In the genomic region with DNA sequence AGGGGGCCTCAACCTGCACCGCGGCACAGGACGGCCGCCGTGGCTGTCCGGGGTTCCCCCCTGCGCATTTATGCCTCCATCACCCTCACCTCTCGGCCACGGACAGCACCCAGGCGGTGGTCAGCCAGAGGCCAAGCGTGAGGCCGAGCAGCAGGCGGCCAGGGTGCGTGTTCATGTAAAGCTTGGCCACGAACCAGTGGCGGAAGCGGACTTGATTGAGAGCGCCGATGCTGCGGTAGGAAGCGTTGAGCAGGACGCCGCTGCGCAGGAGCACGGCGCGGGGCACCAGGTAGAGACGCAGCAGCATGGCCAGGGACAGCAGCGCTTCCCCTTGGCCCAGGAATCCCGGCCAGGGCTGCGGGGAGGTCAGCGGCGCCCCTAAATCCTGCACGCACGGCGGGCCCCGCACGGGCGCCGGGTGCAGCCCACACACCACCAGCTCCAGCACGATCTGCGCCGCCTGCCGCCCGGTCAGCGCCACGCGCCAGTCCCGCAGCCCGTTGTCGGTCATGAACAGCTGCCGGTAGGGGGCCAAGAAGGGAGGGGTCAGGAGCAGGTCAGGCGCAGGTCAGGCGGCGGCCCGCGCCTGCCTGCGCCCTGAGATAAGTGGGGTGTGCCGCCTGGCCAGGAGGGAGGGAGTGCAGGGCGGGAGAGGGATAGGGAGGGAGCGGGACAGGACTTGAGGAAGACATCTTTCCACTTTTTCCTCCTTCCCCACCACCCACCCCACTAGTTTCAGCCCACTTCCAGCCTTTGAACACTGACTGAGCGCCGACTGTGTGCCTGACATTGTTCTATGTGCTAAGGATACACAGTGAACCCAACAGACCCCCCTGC, we compare ENCODE assay signal across 11 cellular contexts. TPM values are rescaled to one million over a fixed set of nuclear protein-coding genes. Genes with fewer than 3 reads are reported as not detected.
DNase-seq lines count a peak whose midpoint lies in the region; TF ChIP-seq lines count a peak whose summit lies in the region.
"Had no signal": no experiment of that assay in that cellular context is flagged by ENCODE, and none has a peak within 500 bp of the region (broad histone marks: within the 10 kb centered on the region; RNA-seq: fewer than 3 reads in every experiment).

No MANE protein-coding gene starts in this region.

- H3K4me1 Mint-ChIP-seq in nephron progenitor cell, result peaks cover 47% of the 10 kb centered on the region

- H2AFZ ChIP-seq in SK-N-SH (ENCODE audit: low read depth), result no peak overlapping the region

- TF ChIP-seq EP300 in SK-N-SH (IDR thresholded peaks at IDR 0.05; ENCODE audit: borderline replicate concordance in 1 of 2, low read depth in 1 of 2, low read length in 1 of 2), result no peak

- CTCF ChIA-PET in SK-N-SH (lab: Yijun Ruan, JAX), result interaction anchor here (0.6 to 7.6 kb wide), 13 partner anchors 7 to 829 kb away, joined by 3 to 62 read pairs (median 5); no protein-coding TSS in a partner anchor

- WGBS in SK-N-SH (ENCODE audit: low lambda C conversion rate), result 84% methylated on average over 24 of the region's 63 CpGs

- peak overlapping the region; percentile 75 for H3K4me3 Mint-ChIP-seq in nephron progenitor cell
- H3K4me3 Mint-ChIP-seq: activated B cell treated with CpG ODN at 0.5 μM for 24 hours, natural killer cell had no signal

- H3K9ac ChIP-seq in SK-N-SH, result no peak overlapping the region

- no peaks in the 10 kb centered on the region for H3K9me3 Mint-ChIP-seq in nephron progenitor cell
- H3K9me3 Mint-ChIP-seq: activated B cell treated with CpG ODN at 0.5 μM for 24 hours, natural killer cell had no signal

- no peak overlapping the region for H3K4me2 ChIP-seq in SK-N-SH

- peak; percentile 88 for DNase-seq in AG08396 (ENCODE audit: low spot score)
- DNase-seq in SK-N-SH, result peak; percentile 87
- DNase-seq in foreskin fibroblast, result peak; percentile 69 to 89
- DNase-seq in nephron progenitor cell, result peak; percentile 86
- DNase-seq in effector memory CD4-positive, alpha-beta T cell, result no peak
- DNase-seq in RKO (ENCODE audit: low spot score), result no peak
- no peak for DNase-seq in RPMI8226
- no peak for DNase-seq in NCI-H2081 (lab: John Stamatoyannopoulos, UW)
- DNase-seq: activated B cell treated with CpG ODN at 0.5 μM for 24 hours, natural killer cell had no signal

- H3K36me3 Mint-ChIP-seq in nephron progenitor cell (ENCODE audit: low read depth), result no peaks in the 10 kb centered on the region
- H3K36me3 Mint-ChIP-seq: natural killer cell had no signal

- peaks cover 94% of the 10 kb centered on the region for H3K27me3 Mint-ChIP-seq in nephron progenitor cell (ENCODE audit: low read depth, poor library complexity)
- H3K27me3 Mint-ChIP-seq: activated B cell treated with CpG ODN at 0.5 μM for 24 hours had no signal

- no peaks in the 10 kb centered on the region for H3K27me3 ChIP-seq in SK-N-SH (ENCODE audit: insufficient read depth)
- no peaks in the 10 kb centered on the region for H3K27me3 ChIP-seq in effector memory CD4-positive, alpha-beta T cell (replicated peaks; ENCODE audit: control insufficient read depth, insufficient read depth, low read length, poor library complexity, severe bottlenecking)

- POLR2A ChIA-PET in SK-N-SH (lab: Yijun Ruan, JAX), result interaction anchor here (1.6 kb wide), 1 partner anchor 19 kb away, joined by 5 read pairs; no protein-coding TSS in a partner anchor

- H3K27ac Mint-ChIP-seq in nephron progenitor cell, result no peak overlapping the region
- H3K27ac Mint-ChIP-seq: activated B cell treated with CpG ODN at 0.5 μM for 24 hours, natural killer cell had no signal

- peaks cover 6% of the 10 kb centered on the region for H3F3A ChIP-seq in SK-N-SH (replicated peaks; ENCODE audit: insufficient read depth)

- TF ChIP-seq CTCF in SK-N-SH (IDR thresholded peaks at IDR 0.05) (0 out of 2 replicates have a peak, but pooled peaks have one; percentile 16), foreskin fibroblast (IDR thresholded peaks at IDR 0.05; ENCODE audit: low read depth, low read length) (peak; percentile 58), nephron progenitor cell (IDR thresholded peaks at IDR 0.05) (peak; percentile 57)

- H3K4me3 ChIP-seq in SK-N-SH (ENCODE audit: low read depth in 2 of 2, low read length in 1 of 2) (no peak overlapping the region), foreskin fibroblast (ENCODE audit: low read depth in 1 of 2, low read length in 2 of 2) (peak overlapping the region; percentile 5 to 24)
- no peak overlapping the region for H3K4me3 ChIP-seq in effector memory CD4-positive, alpha-beta T cell (ENCODE audit: insufficient read depth, low read depth, low read length, poor library complexity, severe bottlenecking)

- no peak for TF ChIP-seq RAD21 in SK-N-SH (IDR thresholded peaks at IDR 0.05; ENCODE audit: low read length)

- no peaks in the 10 kb centered on the region for H3K79me2 ChIP-seq in SK-N-SH (ENCODE audit: insufficient read depth)

- H3K9me3 ChIP-seq in SK-N-SH, result no peaks in the 10 kb centered on the region
- H3K9me3 ChIP-seq in effector memory CD4-positive, alpha-beta T cell (ENCODE audit: control insufficient read depth, low read length), result no peaks in the 10 kb centered on the region

- H3K9me2 ChIP-seq in SK-N-SH, result no peaks in the 10 kb centered on the region

- H3K36me3 ChIP-seq in SK-N-SH (replicated peaks in 1 of 2; ENCODE audit: control insufficient read depth in 1 of 2, insufficient read depth in 2 of 2, low read length in 1 of 2), result no peaks in the 10 kb centered on the region
- peaks cover 51% of the 10 kb centered on the region for H3K36me3 ChIP-seq in effector memory CD4-positive, alpha-beta T cell (ENCODE audit: control insufficient read depth, insufficient read depth, low read length)

- peaks cover 11 to 19% of the 10 kb centered on the region in 2 experiments; a peak in 3 of 4 replicates for H3K4me1 ChIP-seq in SK-N-SH (ENCODE audit: control insufficient read depth in 1 of 2, insufficient read depth in 2 of 2, low read depth in 1 of 2, low read length in 1 of 2)
- peaks cover 33% of the 10 kb centered on the region for H3K4me1 ChIP-seq in effector memory CD4-positive, alpha-beta T cell (ENCODE audit: control insufficient read depth, insufficient read depth, low read length, poor library complexity, severe bottlenecking)

- no peak overlapping the region for H3K27ac ChIP-seq in SK-N-SH (ENCODE audit: low read depth in 2 of 2, low read length in 1 of 2)
- H3K27ac ChIP-seq in effector memory CD4-positive, alpha-beta T cell (ENCODE audit: insufficient read depth, low read length, poor library complexity, severe bottlenecking), result no peak overlapping the region
- H3K27ac ChIP-seq: HL-60 had no signal

- H4K20me1 ChIP-seq in SK-N-SH (ENCODE audit: insufficient read depth), result no peaks in the 10 kb centered on the region

TF ChIP-seq in SK-N-SH, 30 proteins besides CTCF, POLR2A, EP300 and RAD21 (continues in another document):
- TF ChIP-seq, protein P1, sequence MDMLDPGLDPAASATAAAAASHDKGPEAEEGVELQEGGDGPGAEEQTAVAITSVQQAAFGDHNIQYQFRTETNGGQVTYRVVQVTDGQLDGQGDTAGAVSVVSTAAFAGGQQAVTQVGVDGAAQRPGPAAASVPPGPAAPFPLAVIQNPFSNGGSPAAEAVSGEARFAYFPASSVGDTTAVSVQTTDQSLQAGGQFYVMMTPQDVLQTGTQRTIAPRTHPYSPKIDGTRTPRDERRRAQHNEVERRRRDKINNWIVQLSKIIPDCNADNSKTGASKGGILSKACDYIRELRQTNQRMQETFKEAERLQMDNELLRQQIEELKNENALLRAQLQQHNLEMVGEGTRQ (IDR thresholded peaks at IDR 0.05; ENCODE audit: borderline replicate concordance, low read depth, low read length), result no peak
- TF ChIP-seq TCF12 (IDR thresholded peaks at IDR 0.05), result no peak
- TF ChIP-seq FOXM1 (IDR thresholded peaks at IDR 0.05; ENCODE audit: low read depth), result no peak
- no peak for TF ChIP-seq MXI1 (IDR thresholded peaks at IDR 0.05; ENCODE audit: low read depth, low read length)
- TF ChIP-seq, protein P2, sequence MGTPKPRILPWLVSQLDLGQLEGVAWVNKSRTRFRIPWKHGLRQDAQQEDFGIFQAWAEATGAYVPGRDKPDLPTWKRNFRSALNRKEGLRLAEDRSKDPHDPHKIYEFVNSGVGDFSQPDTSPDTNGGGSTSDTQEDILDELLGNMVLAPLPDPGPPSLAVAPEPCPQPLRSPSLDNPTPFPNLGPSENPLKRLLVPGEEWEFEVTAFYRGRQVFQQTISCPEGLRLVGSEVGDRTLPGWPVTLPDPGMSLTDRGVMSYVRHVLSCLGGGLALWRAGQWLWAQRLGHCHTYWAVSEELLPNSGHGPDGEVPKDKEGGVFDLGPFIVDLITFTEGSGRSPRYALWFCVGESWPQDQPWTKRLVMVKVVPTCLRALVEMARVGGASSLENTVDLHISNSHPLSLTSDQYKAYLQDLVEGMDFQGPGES (IDR thresholded peaks at IDR 0.05; ENCODE audit: low read depth, low read length), result no peak
- TF ChIP-seq, protein P3, sequence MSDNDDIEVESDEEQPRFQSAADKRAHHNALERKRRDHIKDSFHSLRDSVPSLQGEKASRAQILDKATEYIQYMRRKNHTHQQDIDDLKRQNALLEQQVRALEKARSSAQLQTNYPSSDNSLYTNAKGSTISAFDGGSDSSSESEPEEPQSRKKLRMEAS (IDR thresholded peaks at IDR 0.05; ENCODE audit: low read depth), result no peak
- no peak for TF ChIP-seq YY1 (IDR thresholded peaks at IDR 0.05; ENCODE audit: low read depth)

RNA-seq across cellular contexts. Expression of a gene that starts 6.5 kb away (rescaled TPM):
- 21.0 and 22.2 TPM in 2 replicates for polyA plus RNA-seq in SK-N-SH (2012; rRNA removed)
- polyA plus RNA-seq in SK-N-SH (2012; cell fraction: cytosol; rRNA removed), result 7.8 and 15.2 TPM in 2 replicates
- 39.9 and 54.3 TPM in 2 replicates for polyA plus RNA-seq in SK-N-SH (2012; cell fraction: nucleus; rRNA removed)

RNA-seq across cellular contexts. Expression of a gene that starts 19.6 kb away (rescaled TPM):
- polyA plus RNA-seq in SK-N-SH (2012; rRNA removed), result 17.3 and 24.3 TPM in 2 replicates
- polyA plus RNA-seq in SK-N-SH (2012; cell fraction: cytosol; rRNA removed), result 9.3 and 10.4 TPM in 2 replicates
- 96.8 and 169 TPM in 2 replicates for polyA plus RNA-seq in SK-N-SH (2012; cell fraction: nucleus; rRNA removed)

RNA-seq across cellular contexts. Expression of a gene that starts 27.9 kb away (rescaled TPM):
- polyA plus RNA-seq in SK-N-SH (2012; rRNA removed), result 0.05 and 0.13 TPM in 2 replicates
- 0.03 and 0.09 TPM in 2 replicates for polyA plus RNA-seq in SK-N-SH (2012; cell fraction: cytosol; rRNA removed)
- polyA plus RNA-seq in SK-N-SH (2012; cell fraction: nucleus; rRNA removed), result 0.18 TPM in 1 of 2 replicates, not detected in the other

RNA-seq across cellular contexts. Expression of a gene that starts 52.8 kb away (rescaled TPM):
- 1.6 and 2.6 TPM in 2 replicates for polyA plus RNA-seq in SK-N-SH (2012; rRNA removed)
- polyA plus RNA-seq in SK-N-SH (2012; cell fraction: cytosol; rRNA removed), result 2.1 and 2.5 TPM in 2 replicates
- polyA plus RNA-seq in SK-N-SH (2012; cell fraction: nucleus; rRNA removed), result 2.8 and 5.4 TPM in 2 replicates

RNA-seq across cellular contexts. Expression of a gene that starts 58.4 kb away (rescaled TPM):
- polyA plus RNA-seq in SK-N-SH (2012; rRNA removed), result not detected in 2 replicates
- polyA plus RNA-seq in SK-N-SH (2012; cell fraction: cytosol; rRNA removed), result not detected in 2 replicates
- not detected in 2 replicates for polyA plus RNA-seq in SK-N-SH (2012; cell fraction: nucleus; rRNA removed)

Comparison
In these comparisons a context has a peak if more than half of its experiments do, and no peak if none do; other contexts are left out.
1. DNase-seq: peak in AG08396 (single experiment), SK-N-SH (single experiment), foreskin fibroblast (2 of 2) and nephron progenitor cell (single experiment); none in effector memory CD4-positive, alpha-beta T cell (0 of 3), RKO (single experiment), RPMI8226 (single experiment) and NCI-H2081 (0 of 2).
2. H3K4me3 ChIP-seq: peak in foreskin fibroblast (2 of 2); none in SK-N-SH (0 of 2) and effector memory CD4-positive, alpha-beta T cell (single experiment).
3. Peak in every context shown above with its lines, with median percentiles within 50 percentile points of each other: CTCF ChIP-seq.